In the genomic region with DNA sequence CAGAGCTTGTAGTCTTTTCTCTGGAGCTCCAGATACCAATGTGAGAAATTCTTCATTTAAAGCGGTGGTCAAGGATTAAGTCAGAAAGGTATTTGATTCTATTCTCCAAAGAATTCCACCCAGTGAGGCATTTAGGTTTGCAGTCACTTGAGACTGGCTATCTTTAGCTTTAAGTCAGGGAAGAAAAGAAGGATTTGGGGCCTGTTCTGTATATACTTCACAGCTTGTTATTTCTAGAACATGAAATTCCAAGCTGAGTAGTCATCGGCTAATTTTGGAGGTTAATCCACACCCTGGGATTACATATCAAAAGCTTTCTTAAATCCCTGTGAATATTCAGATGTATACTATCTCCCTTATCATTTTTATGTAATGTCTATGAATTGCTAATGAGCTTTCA, we compare ENCODE assay signal across 15 cellular contexts. TPM values are rescaled to one million over a fixed set of nuclear protein-coding genes. Genes with fewer than 3 reads are reported as not detected.
DNase-seq lines count a peak whose midpoint lies in the region; ATAC-seq and TF ChIP-seq lines count a peak whose summit lies in the region.
"Had no signal": no experiment of that assay in that cellular context is flagged by ENCODE, and none has a peak within 500 bp of the region (broad histone marks: within the 10 kb centered on the region; RNA-seq: fewer than 3 reads in every experiment).

No MANE protein-coding gene starts in this region.

- POLR2A ChIA-PET in GM10248 (lab: Yijun Ruan, JAX): interaction anchor here (0.6 kb wide), 1 partner anchor 78 kb away, joined by 3 read pairs; no protein-coding TSS in a partner anchor

- H3K27me3 ChIP-seq in NT2/D1 (ENCODE audit: insufficient read depth, insufficient read length) (no peaks in the 10 kb centered on the region), endodermal cell (ENCODE audit: control insufficient read depth, insufficient read depth, low read length, poor library complexity, severe bottlenecking) (no peaks in the 10 kb centered on the region), colonic mucosa (no peaks in the 10 kb centered on the region)

- H3K27ac Mint-ChIP-seq in endodermal cell: peak overlapping the region; percentile 88
- peak overlapping the region; percentile 78 for H3K27ac Mint-ChIP-seq in neural crest cell (ENCODE audit: unreplicated experiment)
- H3K27ac Mint-ChIP-seq: T-cell had no signal

- intact Hi-C loops in colonic mucosa (cut with DNase I): no loop called here
- intact Hi-C loops in left colon (cut with DNase I, micrococcal nuclease): no loop called here

- H3K36me3 Mint-ChIP-seq in endodermal cell (ENCODE audit: low read depth) (no peaks in the 10 kb centered on the region), neural crest cell (ENCODE audit: low read depth) (no peaks in the 10 kb centered on the region)

- CTCF ChIA-PET in GM10248 (lab: Yijun Ruan, JAX): interaction anchor here (0.7 to 5.4 kb wide), 17 partner anchors 8 to 218 kb away, joined by 3 to 32 read pairs (median 3); a partner anchor contains a TSS

- ATAC-seq in HG02588 (IDR thresholded peaks at IDR 0.05; ENCODE audit: unreplicated experiment) (no peak), left colon (no peak)
- ATAC-seq: T-cell had no signal

- H3K9me3 ChIP-seq in NT2/D1 (ENCODE audit: insufficient read depth, low read length) (no peaks in the 10 kb centered on the region), endodermal cell (ENCODE audit: control insufficient read depth, low read length) (no peaks in the 10 kb centered on the region), colonic mucosa (no peaks in the 10 kb centered on the region)

- 50 to 75% methylated on average over 1 to 2 of the region's 2 CpGs for WGBS in endodermal cell (ENCODE audit: insufficient coverage in 1 of 2, insufficient read length in 1 of 2), 2 experiments

- H3K4me3 ChIP-seq in NT2/D1 (ENCODE audit: insufficient read length, low read depth) (no peak overlapping the region), endodermal cell (ENCODE audit: low read length) (no peak overlapping the region), colonic mucosa (no peak overlapping the region)

- no peak overlapping the region for H3K9ac ChIP-seq in NT2/D1 (ENCODE audit: insufficient read length, low read depth)
- no peak overlapping the region for H3K9ac ChIP-seq in endodermal cell (ENCODE audit: extremely low read depth, low read length, poor library complexity, severe bottlenecking)
- no peak overlapping the region for H3K9ac ChIP-seq in colonic mucosa (ENCODE audit: low read depth in 2 of 2, low read length in 2 of 2)

- H3K4me1 ChIP-seq in NT2/D1 (ENCODE audit: insufficient read depth, insufficient read length) (no peaks in the 10 kb centered on the region), endodermal cell (ENCODE audit: control insufficient read depth, insufficient read depth, low read length) (peaks cover 4% of the 10 kb centered on the region), colonic mucosa (no peaks in the 10 kb centered on the region)

- H3K9me3 Mint-ChIP-seq in endodermal cell: no peaks in the 10 kb centered on the region
- H3K9me3 Mint-ChIP-seq in neural crest cell: no peaks in the 10 kb centered on the region
- H3K9me3 Mint-ChIP-seq: T-cell had no signal

- no peak for TF ChIP-seq CTCF in endodermal cell (conservative IDR thresholded peaks at IDR 0.05)
- no peak for TF ChIP-seq CTCF in neural crest cell (conservative IDR thresholded peaks at IDR 0.05)
- no peak for TF ChIP-seq CTCF in GM10248 (IDR thresholded peaks at IDR 0.05; ENCODE audit: control extremely low read depth, extremely low read depth, low read depth, missing control alignments)
- TF ChIP-seq CTCF in colonic mucosa (IDR thresholded peaks at IDR 0.05): no peak

- H3K4me3 Mint-ChIP-seq in endodermal cell: no peak overlapping the region
- H3K4me3 Mint-ChIP-seq in neural crest cell: no peak overlapping the region
- H3K4me3 Mint-ChIP-seq: T-cell had no signal

- H3K36me3 ChIP-seq in NT2/D1 (ENCODE audit: insufficient read depth, insufficient read length, low read length) (no peaks in the 10 kb centered on the region), endodermal cell (ENCODE audit: control insufficient read depth, insufficient read depth, low read length) (no peaks in the 10 kb centered on the region), colonic mucosa (no peaks in the 10 kb centered on the region)

- no peaks in the 10 kb centered on the region for H3K27me3 Mint-ChIP-seq in endodermal cell (ENCODE audit: insufficient read depth)
- H3K27me3 Mint-ChIP-seq in neural crest cell (ENCODE audit: low read depth): no peaks in the 10 kb centered on the region
- H3K27me3 Mint-ChIP-seq: T-cell had no signal

- peaks cover 19% of the 10 kb centered on the region for H3K4me1 Mint-ChIP-seq in endodermal cell
- no peaks in the 10 kb centered on the region for H3K4me1 Mint-ChIP-seq in neural crest cell

- H3K27ac ChIP-seq in endodermal cell (ENCODE audit: low read depth, low read length) (no peak overlapping the region), colonic mucosa (no peak overlapping the region)
- H3K27ac ChIP-seq: C4-2B had no signal

- DNase-seq in EH (ENCODE audit: low read depth) (peak; percentile 60), NT2/D1 (ENCODE audit: low read depth, low spot score) (peak; percentile 11), endodermal cell (no peak), neural crest cell (ENCODE audit: low read depth, low spot score) (no peak), GM10248 (ENCODE audit: extremely low spot score) (no peak), colonic mucosa (no peak), left colon (no peak)
- DNase-seq: activated T-cell treated with anti-CD3 and anti-CD28 coated beads, Interleukin-2, amount 50 U/mL, for 48 hours; anterior cingulate cortex; mammary epithelial cell; NCI-H2029; NCI-H748 treated with DMSO at 0.1 percent for 48 hours; T-cell had no signal

RNA-seq across cellular contexts. Expression of a gene that starts 39.4 kb away (rescaled TPM):
- total RNA-seq in endodermal cell (under 1 TPM; 0.49 to 0.88 TPM), neural crest cell (0.89 and 1.4 TPM in 2 replicates), colonic mucosa (1 to 10 TPM; 2.8 to 7.9 TPM), left colon (1 to 10 TPM; 3.5 to 9.6 TPM)
- 0.43 TPM for polyA plus RNA-seq in endodermal cell (2013, experiment 1 of 2)
- polyA plus RNA-seq in endodermal cell (2013, experiment 2 of 2): 0.37 TPM

Comparison
In these comparisons a context has a peak if more than half of its experiments do, and no peak if none do; other contexts are left out.
1. DNase-seq: peak in EH (single experiment) and NT2/D1 (single experiment); none in endodermal cell (single experiment), neural crest cell (single experiment), GM10248 (single experiment), colonic mucosa (single experiment) and left colon (0 of 2).